In genomic region chr10:128998101-128998500, GRCh38 we compare ENCODE assay signal across 8 cellular contexts.
"Had no signal": no experiment of that assay in that cellular context is flagged by ENCODE, and none has a peak within 500 bp of the region (broad histone marks: within the 10 kb centered on the region; RNA-seq: fewer than 3 reads in every experiment).

No MANE protein-coding gene starts in this region.

- H3K27ac ChIP-seq: GM23248 had no signal

- H3K4me3 Mint-ChIP-seq: H9 had no signal

- H3K4me3 ChIP-seq: GM23248, K562 had no signal

- FAIRE-seq: H1, H54, HTR-8/SVneo, K562 had no signal

- ATAC-seq: K562 had no signal

- DNase-seq: GM23248, H9, HCEC 1CT, IMR-90 had no signal

- H3K27ac Mint-ChIP-seq: H9 had no signal
